In the genomic region with DNA sequence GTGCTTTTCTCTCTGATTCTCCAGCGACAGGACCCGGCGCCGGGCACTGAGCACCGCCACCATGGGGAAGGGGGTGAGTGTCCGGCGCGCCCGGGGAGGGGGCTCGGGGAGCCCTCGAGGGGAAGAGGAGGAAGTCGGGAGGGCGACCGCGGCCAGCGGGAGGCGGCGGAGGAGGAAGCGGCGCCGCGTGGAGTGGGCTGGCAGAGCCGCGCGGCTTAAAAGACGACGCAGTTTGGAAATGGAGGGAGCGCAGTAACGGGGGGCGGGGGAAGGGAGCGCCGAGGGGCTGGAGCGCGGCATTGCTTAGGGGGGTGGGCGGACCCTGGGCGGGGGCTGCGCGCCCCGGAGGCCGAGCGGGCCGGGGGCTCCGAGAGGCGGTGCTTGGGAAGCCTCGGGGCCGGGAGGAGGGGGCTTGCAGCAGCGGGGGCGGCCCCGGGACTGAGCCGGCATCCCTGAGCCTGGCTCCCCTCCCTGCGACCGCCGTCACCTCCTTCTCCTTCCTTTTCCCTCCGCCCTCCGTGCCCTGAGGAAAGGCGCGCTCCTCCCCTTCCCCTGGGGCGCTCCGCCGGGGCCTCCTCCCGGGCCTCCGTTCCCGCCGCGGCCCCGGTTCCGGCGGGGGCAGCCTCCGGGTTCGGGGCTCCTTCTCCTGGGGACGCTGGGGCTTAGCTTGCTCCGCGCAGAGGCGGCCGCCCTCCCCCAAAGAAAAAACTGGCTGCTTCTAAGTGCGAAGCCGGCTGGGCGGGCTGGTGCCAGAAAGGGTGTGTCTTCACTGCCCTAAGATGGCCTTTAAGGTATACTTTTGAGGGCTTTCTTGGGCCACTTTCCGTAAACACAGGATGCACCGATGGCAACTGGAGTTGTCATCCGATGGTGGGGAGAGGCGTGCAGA, we compare ENCODE assay signal across 8 cellular contexts. TPM values are rescaled to one million over a fixed set of nuclear protein-coding genes. Genes with fewer than 3 reads are reported as not detected.
DNase-seq lines count a peak whose midpoint lies in the region; ATAC-seq and TF ChIP-seq lines count a peak whose summit lies in the region.

No MANE protein-coding gene starts in this region.

- H3K4me2 ChIP-seq in OCI-LY3 (ENCODE audit: low read length) = peak overlapping the region; percentile 97

- H3K4me3 Mint-ChIP-seq in activated T-helper 2 cell treated with anti-CD3 and anti-CD28 coated beads, Interferon-gamma antibody, Interleukin-2, Interleukin-4, amounts not matched to agents 10 μg/mL and 5 μg/mL and 100 μg/mL, durations not matched to agents 14 hours and 24 hours and 36 hours (ENCODE audit: low read depth) = peak overlapping the region; percentile 95
- H3K4me3 Mint-ChIP-seq in nephron = peak overlapping the region; percentile 93 to 98 (median 98)

- peaks cover 22% of the 10 kb centered on the region for H3K36me3 Mint-ChIP-seq in activated T-helper 2 cell treated with anti-CD3 and anti-CD28 coated beads, Interferon-gamma antibody, Interleukin-2, Interleukin-4, amounts not matched to agents 10 μg/mL and 5 μg/mL and 100 μg/mL, durations not matched to agents 14 hours and 24 hours and 36 hours (ENCODE audit: low read depth)
- no peaks in the 10 kb centered on the region for H3K36me3 Mint-ChIP-seq in nephron (ENCODE audit: low read depth)

- H3K27ac ChIP-seq in OCI-LY3 (ENCODE audit: low read length) (peak overlapping the region; percentile 99), thoracic aorta (peak overlapping the region; percentile 97 to 99)

- H4K20me1 ChIP-seq in OCI-LY3 (ENCODE audit: insufficient read depth, low read length) = peaks cover 42% of the 10 kb centered on the region

- no peaks in the 10 kb centered on the region for H3K9me3 Mint-ChIP-seq in activated T-helper 2 cell treated with anti-CD3 and anti-CD28 coated beads, Interferon-gamma antibody, Interleukin-2, Interleukin-4, amounts not matched to agents 10 μg/mL and 5 μg/mL and 100 μg/mL, durations not matched to agents 14 hours and 24 hours and 36 hours
- no peaks in the 10 kb centered on the region for H3K9me3 Mint-ChIP-seq in nephron

- H3K36me3 ChIP-seq in OCI-LY3 (replicated peaks; ENCODE audit: low read depth, low read length) = peaks cover 9% of the 10 kb centered on the region
- no peaks in the 10 kb centered on the region for H3K36me3 ChIP-seq in thoracic aorta

- peak overlapping the region; percentile 93 for H3K9ac ChIP-seq in OCI-LY3 (ENCODE audit: low read length)

- H2AFZ ChIP-seq in OCI-LY3 (ENCODE audit: low read depth, low read length) = no peak overlapping the region

- H3K27ac Mint-ChIP-seq in activated T-helper 2 cell treated with anti-CD3 and anti-CD28 coated beads, Interferon-gamma antibody, Interleukin-2, Interleukin-4, amounts not matched to agents 10 μg/mL and 5 μg/mL and 100 μg/mL, durations not matched to agents 14 hours and 24 hours and 36 hours = peak overlapping the region; percentile 87
- H3K27ac Mint-ChIP-seq in nephron = peak overlapping the region; percentile 87 to 96 (median 96)

- H3K4me1 ChIP-seq in OCI-LY3 (ENCODE audit: low read length) (peaks cover 37% of the 10 kb centered on the region), thoracic aorta (ENCODE audit: control insufficient read depth in 1 of 2, low read depth in 2 of 2) (peaks cover 36 to 48% of the 10 kb centered on the region in 2 donors)

- peaks cover 23% of the 10 kb centered on the region for H3K27me3 Mint-ChIP-seq in activated T-helper 2 cell treated with anti-CD3 and anti-CD28 coated beads, Interferon-gamma antibody, Interleukin-2, Interleukin-4, amounts not matched to agents 10 μg/mL and 5 μg/mL and 100 μg/mL, durations not matched to agents 14 hours and 24 hours and 36 hours (ENCODE audit: low read depth)
- H3K27me3 Mint-ChIP-seq in nephron (ENCODE audit: low read depth) = peaks cover 7% of the 10 kb centered on the region

- intact Hi-C loops in activated T-helper 2 cell treated with anti-CD3 and anti-CD28 coated beads, Interferon-gamma antibody, Interleukin-2, Interleukin-4, amounts not matched to agents 10 μg/mL and 5 μg/mL and 100 μg/mL, durations not matched to agents 14 hours and 24 hours and 36 hours (cut with micrococcal nuclease) = loop anchor here (1.0 to 10.0 kb wide), 6 partner anchors 221 to 1554 kb away; partner anchors contain the start of genes GDAP2, TENT5C, TTF2 and WDR3

- ATAC-seq in HG03039 (IDR thresholded peaks at IDR 0.05; ENCODE audit: unreplicated experiment) = peak; percentile 6
- no peak for ATAC-seq in thoracic aorta (ENCODE audit: insufficient number of reproducible peaks, low FRiP score, low read depth)

- in situ Hi-C loops in GM13976 (cut with MboI; ENCODE audit: low sequenced_read_pairs, unreplicated experiment) = no loop called here

- no peak for TF ChIP-seq CTCF in GM13976 (IDR thresholded peaks at IDR 0.05; ENCODE audit: borderline replicate concordance, control extremely low read depth, extremely low read depth, insufficient read depth, missing control alignments)
- no peak for TF ChIP-seq CTCF in OCI-LY3 (IDR thresholded peaks at IDR 0.05; ENCODE audit: low read depth, low read length)
- TF ChIP-seq CTCF in fibroblast of pulmonary artery (IDR thresholded peaks at IDR 0.05; ENCODE audit: low read length, missing control alignments) = no peak
- no peak for TF ChIP-seq CTCF in nephron (IDR thresholded peaks at IDR 0.05; ENCODE audit: unreplicated experiment in 3 of 3)
- no peak for TF ChIP-seq CTCF in thoracic aorta (IDR thresholded peaks at IDR 0.05)

- H3K9me3 ChIP-seq in OCI-LY3 (ENCODE audit: insufficient read depth, low read length) (no peaks in the 10 kb centered on the region), thoracic aorta (no peaks in the 10 kb centered on the region)

- peaks cover 41% of the 10 kb centered on the region for H3K4me1 Mint-ChIP-seq in activated T-helper 2 cell treated with anti-CD3 and anti-CD28 coated beads, Interferon-gamma antibody, Interleukin-2, Interleukin-4, amounts not matched to agents 10 μg/mL and 5 μg/mL and 100 μg/mL, durations not matched to agents 14 hours and 24 hours and 36 hours (ENCODE audit: low read depth)
- H3K4me1 Mint-ChIP-seq in nephron = peaks cover 53% of the 10 kb centered on the region

- H3K79me2 ChIP-seq in OCI-LY3 (ENCODE audit: low read length) = peaks cover 52% of the 10 kb centered on the region

- DNase-seq in GM13976 (ENCODE audit: low spot score) (peak; percentile 52), fibroblast of pulmonary artery (ENCODE audit: low read depth) (peak; percentile 47), thoracic aorta (ENCODE audit: low spot score) (peak; percentile 19), COLO829 (ENCODE audit: low spot score) (no peak)
- peak; percentile 59 for DNase-seq in activated T-helper 2 cell treated with anti-CD3 and anti-CD28 coated beads, Interferon-gamma antibody, Interleukin-2, Interleukin-4, amounts not matched to agents 10 μg/mL and 5 μg/mL and 100 μg/mL, durations not matched to agents 14 hours and 24 hours and 36 hours (ENCODE audit: low spot score)

- H3K4me3 ChIP-seq in OCI-LY3 (ENCODE audit: low read length) (peak overlapping the region; percentile 95), fibroblast of pulmonary artery (replicated peaks; ENCODE audit: low read depth, low read length) (peak overlapping the region; percentile 85), thoracic aorta (peak overlapping the region; percentile 95)

- H3K27me3 ChIP-seq in OCI-LY3 (ENCODE audit: low read depth, low read length) = peaks cover 20% of the 10 kb centered on the region
- no peaks in the 10 kb centered on the region for H3K27me3 ChIP-seq in thoracic aorta (replicated peaks; ENCODE audit: insufficient read depth)

RNA-seq across cellular contexts. Expression of gene ATP1A1, which starts 0.7 kb away (rescaled TPM):
- 196 and 200 TPM in 2 replicates for total RNA-seq in activated T-helper 2 cell treated with anti-CD3 and anti-CD28 coated beads, Interferon-gamma antibody, Interleukin-2, Interleukin-4, amounts not matched to agents 10 μg/mL and 5 μg/mL and 100 μg/mL, durations not matched to agents 14 hours and 24 hours and 36 hours
- total RNA-seq in thoracic aorta = 100 to 1,000 TPM; 244 to 310 TPM
